In genomic region chr5:1827410-1828397, GRCh38 we compare ENCODE assay signal across 13 cellular contexts. TPM values are rescaled to one million over a fixed set of nuclear protein-coding genes. Genes with fewer than 3 reads are reported as not detected.
A peak's percentile ranks its signal among the peaks of the same experiment; 100 is the strongest.
DNase-seq lines count a peak whose midpoint lies in the region; ATAC-seq, FAIRE-seq and TF ChIP-seq lines count a peak whose summit lies in the region.
"Had no signal": no experiment of that assay in that cellular context is flagged by ENCODE, and none has a peak within 500 bp of the region (broad histone marks: within the 10 kb centered on the region; RNA-seq: fewer than 3 reads in every experiment).

No MANE protein-coding gene starts in this region.

- no peaks in the 10 kb centered on the region for H3K9me3 Mint-ChIP-seq in activated naive CD4-positive, alpha-beta T cell treated with anti-CD3 and anti-CD28 coated beads, Interleukin-2, amount 50 U/mL, for 72 hours
- H3K9me3 Mint-ChIP-seq in mesothelial cell of epicardium, result no peaks in the 10 kb centered on the region
- H3K9me3 Mint-ChIP-seq in T-helper 2 cell treated with Interferon-gamma antibody and Interleukin-4, amounts not matched to agents 5 μg/mL and 100 μg/mL, for 36 hours, result no peaks in the 10 kb centered on the region
- H3K9me3 Mint-ChIP-seq: central memory CD8-positive, alpha-beta T cell; naive B cell had no signal

- ATAC-seq in GM18498 (IDR thresholded peaks at IDR 0.05; ENCODE audit: unreplicated experiment) (peak; percentile 65), HG03139 (IDR thresholded peaks at IDR 0.05; ENCODE audit: unreplicated experiment) (peak; percentile 57)
- peak; percentile 33 to 64 for ATAC-seq in activated naive CD4-positive, alpha-beta T cell treated with anti-CD3 and anti-CD28 coated beads, Interleukin-2, amount 50 U/mL, for 72 hours
- ATAC-seq: PC-3 had no signal

- peaks cover 8% of the 10 kb centered on the region for H3K27me3 Mint-ChIP-seq in mesothelial cell of epicardium (ENCODE audit: low read depth)
- no peaks in the 10 kb centered on the region for H3K27me3 Mint-ChIP-seq in T-helper 2 cell treated with Interferon-gamma antibody and Interleukin-4, amounts not matched to agents 5 μg/mL and 100 μg/mL, for 36 hours (ENCODE audit: low read depth)
- H3K27me3 Mint-ChIP-seq: central memory CD8-positive, alpha-beta T cell; naive B cell had no signal

- H3K4me3 Mint-ChIP-seq in mesothelial cell of epicardium, result peak overlapping the region; percentile 36
- H3K4me3 Mint-ChIP-seq in T-helper 2 cell treated with Interferon-gamma antibody and Interleukin-4, amounts not matched to agents 5 μg/mL and 100 μg/mL, for 36 hours, result no peak overlapping the region
- H3K4me3 Mint-ChIP-seq: central memory CD8-positive, alpha-beta T cell had no signal

- H3K4me1 Mint-ChIP-seq in mesothelial cell of epicardium, result peaks cover 12% of the 10 kb centered on the region
- no peaks in the 10 kb centered on the region for H3K4me1 Mint-ChIP-seq in T-helper 2 cell treated with Interferon-gamma antibody and Interleukin-4, amounts not matched to agents 5 μg/mL and 100 μg/mL, for 36 hours (ENCODE audit: low read depth)
- H3K4me1 Mint-ChIP-seq: central memory CD8-positive, alpha-beta T cell had no signal

- no peak for TF ChIP-seq CTCF in mesothelial cell of epicardium (IDR thresholded peaks at IDR 0.05; ENCODE audit: unreplicated experiment)

- no peaks in the 10 kb centered on the region for H3K36me3 Mint-ChIP-seq in activated naive CD4-positive, alpha-beta T cell treated with anti-CD3 and anti-CD28 coated beads, Interleukin-2, amount 50 U/mL, for 72 hours
- H3K36me3 Mint-ChIP-seq in mesothelial cell of epicardium, result peaks cover 10% of the 10 kb centered on the region
- H3K36me3 Mint-ChIP-seq in T-helper 2 cell treated with Interferon-gamma antibody and Interleukin-4, amounts not matched to agents 5 μg/mL and 100 μg/mL, for 36 hours (ENCODE audit: low read depth), result no peaks in the 10 kb centered on the region

- peak; percentile 17 to 39 for DNase-seq in activated naive CD4-positive, alpha-beta T cell treated with anti-CD3 and anti-CD28 coated beads, Interleukin-2, amount 50 U/mL, for 72 hours (ENCODE audit: low spot score in 2 of 2)
- DNase-seq in mesothelial cell of epicardium (ENCODE audit: low spot score in 2 of 2, unreplicated experiment in 2 of 2) (no peak), SIG-M5 treated with dmso at 0.1 percent for 504 hours (lab: John Stamatoyannopoulos, UW; ENCODE audit: unreplicated experiment) (no peak), urothelium cell line (ENCODE audit: low spot score) (no peak), hippocampal formation (lab: John Stamatoyannopoulos, UW) (no peak)
- no peak for DNase-seq in T-helper 2 cell treated with Interferon-gamma antibody and Interleukin-4, amounts not matched to agents 5 μg/mL and 100 μg/mL, for 36 hours (ENCODE audit: low spot score)
- DNase-seq: naive B cell, PC-3 had no signal

- FAIRE-seq in urothelium cell line (lab: Jason Lieb, UNC), result no peak
- FAIRE-seq: D721Med had no signal

- no peak overlapping the region for H3K27ac Mint-ChIP-seq in activated naive CD4-positive, alpha-beta T cell treated with anti-CD3 and anti-CD28 coated beads, Interleukin-2, amount 50 U/mL, for 72 hours
- no peak overlapping the region for H3K27ac Mint-ChIP-seq in mesothelial cell of epicardium
- no peak overlapping the region for H3K27ac Mint-ChIP-seq in T-helper 2 cell treated with Interferon-gamma antibody and Interleukin-4, amounts not matched to agents 5 μg/mL and 100 μg/mL, for 36 hours

RNA-seq across cellular contexts. Expression of gene NDUFS6, which starts 26.5 kb away (rescaled TPM):
- 10 to 100 TPM; 32.3 to 32.6 TPM for total RNA-seq in activated naive CD4-positive, alpha-beta T cell treated with anti-CD3 and anti-CD28 coated beads, Interleukin-2, amount 50 U/mL, for 72 hours
- total RNA-seq in mesothelial cell of epicardium, result 26.7 to 29.7 TPM (median 28.0 TPM) in 3 replicates

RNA-seq across cellular contexts. Expression of gene MRPL36, which starts 28.1 kb away (rescaled TPM):
- total RNA-seq in activated naive CD4-positive, alpha-beta T cell treated with anti-CD3 and anti-CD28 coated beads, Interleukin-2, amount 50 U/mL, for 72 hours, result 10 to 100 TPM; 60.4 to 69.6 TPM
- 38.0 to 43.8 TPM (median 41.0 TPM) in 3 replicates for total RNA-seq in mesothelial cell of epicardium

RNA-seq across cellular contexts. Expression of gene IRX4, which starts 55.0 kb away (rescaled TPM):
- total RNA-seq in activated naive CD4-positive, alpha-beta T cell treated with anti-CD3 and anti-CD28 coated beads, Interleukin-2, amount 50 U/mL, for 72 hours, result not detected
- not detected in 3 replicates for total RNA-seq in mesothelial cell of epicardium
- total RNA-seq: PC-3, urinary bladder had no signal

Comparison
In these comparisons a context has a peak if more than half of its experiments do, and no peak if none do; other contexts are left out.
1. DNase-seq: peak in activated naive CD4-positive, alpha-beta T cell treated with anti-CD3 and anti-CD28 coated beads, Interleukin-2, amount 50 U/mL, for 72 hours (2 of 2); none in mesothelial cell of epicardium (0 of 2), SIG-M5 treated with dmso at 0.1 percent for 504 hours (single experiment), urothelium cell line (single experiment), T-helper 2 cell treated with Interferon-gamma antibody and Interleukin-4, amounts not matched to agents 5 μg/mL and 100 μg/mL, for 36 hours (single experiment) and hippocampal formation (0 of 2).
2. Peak in every context shown above with its lines, with median percentiles within 50 percentile points of each other: ATAC-seq.